ENCODE assay signal across 16 cellular contexts in the genomic region with DNA sequence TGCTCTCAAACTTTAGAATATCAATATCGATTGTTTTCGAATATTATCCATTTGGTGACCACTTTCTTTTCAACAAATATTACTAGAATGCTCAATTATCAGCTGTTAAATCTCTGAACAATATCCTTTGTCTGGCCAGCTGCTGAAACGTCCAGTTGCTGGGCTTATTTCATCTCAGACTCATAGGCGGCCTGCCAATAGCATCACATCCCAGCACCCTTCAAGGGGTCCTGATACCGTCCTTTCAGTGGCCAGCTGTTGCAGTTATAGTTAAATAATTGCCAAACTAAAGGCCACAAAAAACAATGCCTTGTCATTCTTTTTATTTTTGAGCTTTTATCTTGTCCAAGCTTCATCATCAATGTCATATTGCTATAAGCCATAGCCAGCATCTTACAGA.
"Had no signal": no experiment of that assay in that cellular context is flagged by ENCODE, and none has a peak within 500 bp of the region (broad histone marks: within the 10 kb centered on the region; RNA-seq: fewer than 3 reads in every experiment).

No MANE protein-coding gene starts in this region.

- H3K4me3 ChIP-seq: esophagus squamous epithelium, gastroesophageal sphincter, right lobe of liver, tibial artery, upper lobe of left lung, vagina had no signal

- H3K27ac ChIP-seq: esophagus squamous epithelium, gastroesophageal sphincter, right lobe of liver, tibial artery, upper lobe of left lung, vagina had no signal

- ATAC-seq: gastroesophageal sphincter; left lobe of liver; natural killer cell treated with Interleukin-12 subunit alpha and Interleukin-12 subunit beta and Interleukin-15 and Interleukin-18, amount 100 ng/mL, for 72 hours; right lobe of liver; stimulated activated effector memory CD8-positive, alpha-beta T cell treated with anti-CD3 and anti-CD28 coated beads, Interleukin-12 subunit alpha, Interleukin-12 subunit beta, amount 100 ng/mL, for 72 hours; stimulated activated naive CD8-positive, alpha-beta T cell treated with anti-CD3 and anti-CD28 coated beads, Interleukin-15, Interleukin-2, amounts not matched to agents 100 U/mL and 50 U/mL, for 24 hours had no signal

- H3K9me3 ChIP-seq: esophagus squamous epithelium, gastroesophageal sphincter, right lobe of liver, tibial artery, upper lobe of left lung, vagina had no signal

- H3K27me3 ChIP-seq: esophagus squamous epithelium, gastroesophageal sphincter, right lobe of liver, tibial artery, upper lobe of left lung, vagina had no signal

- H3K4me1 ChIP-seq: esophagus squamous epithelium, gastroesophageal sphincter, right lobe of liver, tibial artery, upper lobe of left lung, vagina had no signal

- H3K36me3 ChIP-seq: esophagus squamous epithelium, gastroesophageal sphincter, right lobe of liver, tibial artery, upper lobe of left lung, vagina had no signal

- DNase-seq: cerebellar nuclear complex; esophagus squamous epithelium; foreskin fibroblast; islet precursor cell; mammary epithelial cell; right lobe of liver; stimulated activated CD4-positive, alpha-beta T cell treated with anti-CD3 and anti-CD28 coated beads, Interleukin-4, amount 100 ng/mL, for 1 hour; stimulated activated CD8-positive, alpha-beta memory T cell treated with anti-CD3 and anti-CD28 coated beads, Interleukin-4, amount 100 ng/mL, for 48 hours; stimulated activated naive CD8-positive, alpha-beta T cell treated with anti-CD3 and anti-CD28 coated beads, Interleukin-15, Interleukin-2, amounts not matched to agents 100 U/mL and 50 U/mL, for 24 hours; tibial artery; upper lobe of left lung had no signal
